8 cellular contexts compared by ENCODE assay signal in genomic region chr6:158818580-158819212, GRCh38. TPM values are rescaled to one million over a fixed set of nuclear protein-coding genes. Genes with fewer than 3 reads are reported as not detected.
DNase-seq lines count a peak whose midpoint lies in the region; ATAC-seq and TF ChIP-seq lines count a peak whose summit lies in the region.

No MANE protein-coding gene starts in this region.

- peak overlapping the region; percentile 79 to 89 for H3K27ac Mint-ChIP-seq in activated naive CD4-positive, alpha-beta T cell treated with anti-CD3 and anti-CD28 coated beads, Interleukin-2, amount 50 U/mL, for 72 hours

- DNase-seq in COLO668 (lab: John Stamatoyannopoulos, UW; ENCODE audit: unreplicated experiment) = peak; percentile 67
- DNase-seq in HK-2 (ENCODE audit: unreplicated experiment) = peak; percentile 73
- DNase-seq in activated naive CD4-positive, alpha-beta T cell treated with anti-CD3 and anti-CD28 coated beads, Interleukin-2, amount 50 U/mL, for 72 hours (ENCODE audit: low spot score in 2 of 2) = peak; percentile 72 to 78
- peak; percentile 78 for DNase-seq in Right ventricle myocardium superior
- peak; percentile 92 for DNase-seq in posterior vena cava (ENCODE audit: low spot score)
- peak in 1 of 2 donors; percentile 88 for DNase-seq in vagina (ENCODE audit: extremely low spot score in 2 of 2)

- H3K36me3 Mint-ChIP-seq in activated naive CD4-positive, alpha-beta T cell treated with anti-CD3 and anti-CD28 coated beads, Interleukin-2, amount 50 U/mL, for 72 hours = peaks cover 25 to 51% of the 10 kb centered on the region in 2 donors

- TF ChIP-seq CTCF in vagina (IDR thresholded peaks at IDR 0.05) = no peak

- peaks cover 0 to 5% of the 10 kb centered on the region in 2 donors for H3K9me3 Mint-ChIP-seq in activated naive CD4-positive, alpha-beta T cell treated with anti-CD3 and anti-CD28 coated beads, Interleukin-2, amount 50 U/mL, for 72 hours

- no peak for TF ChIP-seq POLR2A in vagina (IDR thresholded peaks at IDR 0.05)

- no peaks in the 10 kb centered on the region for H3K36me3 ChIP-seq in vagina

- peaks cover 40% of the 10 kb centered on the region for H3K4me1 ChIP-seq in vagina

- ATAC-seq in GM19467 (IDR thresholded peaks at IDR 0.05; ENCODE audit: unreplicated experiment) (peak; percentile 19), SK-N-SH treated with all-trans-retinoic acid at 6 μM for 48 hours (peak; percentile 76), Right ventricle myocardium superior (ENCODE audit: poor library complexity) (peak; percentile 49)
- ATAC-seq in activated naive CD4-positive, alpha-beta T cell treated with anti-CD3 and anti-CD28 coated beads, Interleukin-2, amount 50 U/mL, for 72 hours = peak; percentile 34 to 54

- intact Hi-C loops in Right ventricle myocardium superior (cut with DNase I) = loop anchor here (10.0 kb wide), 1 partner anchor 114 kb away; no protein-coding TSS in a partner anchor
- intact Hi-C loops in posterior vena cava (cut with DNase I) = loop anchor here in 1 of 2 donors (10.0 kb wide), 1 partner anchor 114 kb away; no protein-coding TSS in a partner anchor
- intact Hi-C loops in vagina (cut with DNase I) = no loop called here

- no peaks in the 10 kb centered on the region for H3K9me3 ChIP-seq in vagina

- H3K27ac ChIP-seq in vagina = peak overlapping the region; percentile 99

- H3K27me3 ChIP-seq in vagina = no peaks in the 10 kb centered on the region

- H3K4me3 ChIP-seq in vagina = peak overlapping the region; percentile 85 to 96

TF ChIP-seq in SK-N-SH treated with all-trans-retinoic acid at 6 μM for 48 hours, 23 proteins besides CTCF, POLR2A, EP300 and RAD21:
- TF ChIP-seq PATZ1 (CRISPR knock-in tag; IDR thresholded peaks at IDR 0.05; ENCODE audit: borderline replicate concordance) (no peak), SNAI2 (CRISPR knock-in tag; IDR thresholded peaks at IDR 0.05) (no peak), POU6F1 (CRISPR knock-in tag; IDR thresholded peaks at IDR 0.05; ENCODE audit: borderline replicate concordance, low read depth) (no peak), ZNF70 (CRISPR knock-in tag; IDR thresholded peaks at IDR 0.05) (no peak), ZNF8 (CRISPR knock-in tag; IDR thresholded peaks at IDR 0.05) (no peak), BACH2 (CRISPR knock-in tag; IDR thresholded peaks at IDR 0.05; ENCODE audit: borderline replicate concordance) (no peak), ISL1 (CRISPR knock-in tag; IDR thresholded peaks at IDR 0.05) (no peak), TSHZ2 (CRISPR knock-in tag; IDR thresholded peaks at IDR 0.05) (no peak), ZFP30 (CRISPR knock-in tag; IDR thresholded peaks at IDR 0.05) (no peak), CSRNP3 (CRISPR knock-in tag; IDR thresholded peaks at IDR 0.05) (no peak), RARB (CRISPR knock-in tag; IDR thresholded peaks at IDR 0.05) (no peak), ZFP3 (CRISPR knock-in tag; IDR thresholded peaks at IDR 0.05) (no peak), ESRRG (CRISPR knock-in tag; IDR thresholded peaks at IDR 0.05) (no peak), TOX (CRISPR knock-in tag; IDR thresholded peaks at IDR 0.05; ENCODE audit: borderline replicate concordance) (no peak), GLIS3 (CRISPR knock-in tag; IDR thresholded peaks at IDR 0.05) (no peak)

RNA-seq across cellular contexts. Expression of gene EZR, which starts 0.5 kb away (rescaled TPM):
- 100 to 1,000 TPM; 187 to 207 TPM for total RNA-seq in activated naive CD4-positive, alpha-beta T cell treated with anti-CD3 and anti-CD28 coated beads, Interleukin-2, amount 50 U/mL, for 72 hours
- total RNA-seq in Right ventricle myocardium superior (197 TPM), posterior vena cava (10 to 100 TPM; 65.1 to 71.7 TPM), vagina (99.7 TPM)

Comparison
In these comparisons a context has a peak if more than half of its experiments do, and no peak if none do; other contexts are left out.
1. ATAC-seq: peak in every context shown above with its lines; median percentile 76 in SK-N-SH treated with all-trans-retinoic acid at 6 μM for 48 hours; 49 in Right ventricle myocardium superior; 44 in activated naive CD4-positive, alpha-beta T cell treated with anti-CD3 and anti-CD28 coated beads, Interleukin-2, amount 50 U/mL, for 72 hours; 19 in GM19467.